Comparison of ENCODE assay signal across 8 cellular contexts in the genomic region with DNA sequence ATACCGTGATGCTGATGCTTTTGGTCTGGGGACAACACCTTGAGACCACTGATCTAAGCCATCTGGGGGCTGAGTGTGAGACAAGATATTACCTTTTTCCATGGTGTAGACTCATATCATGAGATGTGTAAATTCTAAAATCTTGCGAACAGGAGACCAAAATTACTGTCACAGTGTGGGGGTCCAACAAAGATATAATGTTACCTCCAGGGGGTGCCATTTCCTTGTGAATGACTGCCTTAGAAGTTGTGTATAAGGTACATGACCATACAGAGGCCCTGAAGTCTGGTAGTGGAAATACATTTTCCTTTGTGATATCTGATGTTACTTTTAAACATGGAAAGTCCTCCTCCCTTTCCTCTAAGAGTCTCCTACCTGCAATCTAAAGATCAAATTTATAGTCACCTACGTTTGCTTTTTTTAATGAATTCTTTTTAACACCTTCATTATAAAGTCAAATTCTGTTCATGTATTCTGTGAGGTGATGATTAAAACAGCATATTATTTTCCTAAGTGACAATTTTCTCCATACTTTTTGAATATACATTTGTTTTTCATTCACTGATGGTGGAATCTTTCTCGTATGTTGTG.
A peak's percentile ranks its signal among the peaks of the same experiment; 100 is the strongest.
DNase-seq lines count a peak whose midpoint lies in the region; ATAC-seq, FAIRE-seq and TF ChIP-seq lines count a peak whose summit lies in the region.

No MANE protein-coding gene starts in this region.

- FAIRE-seq in GM12891 (lab: Jason Lieb, UNC) (peak; percentile 88), HTR-8/SVneo (lab: Jason Lieb, UNC) (no peak)

- H3K27me3 ChIP-seq in A673 (replicated peaks; ENCODE audit: insufficient read depth, low read depth, low read length, poor library complexity) (no peaks in the 10 kb centered on the region), psoas muscle (ENCODE audit: insufficient read depth in 3 of 3, low read length in 2 of 3) (no peaks in the 10 kb centered on the region)

- ATAC-seq in HG03442 (IDR thresholded peaks at IDR 0.05; ENCODE audit: unreplicated experiment) (peak; percentile 52), psoas muscle (peak in 1 of 4 donors; percentile 28), GM19397 (IDR thresholded peaks at IDR 0.05; ENCODE audit: unreplicated experiment) (no peak)

- POLR2A ChIA-PET in A673 (lab: Charles Lee; ENCODE audit: low non-redundant PET) = no interaction called here

- H3K4me3 ChIP-seq in A673 (ENCODE audit: low read depth, low read length, poor library complexity, severe bottlenecking) (no peak overlapping the region), fibroblast of the aortic adventitia (ENCODE audit: low read depth, low read length) (no peak overlapping the region), psoas muscle (no peak overlapping the region)

- DNase-seq in A673 (ENCODE audit: low spot score) = peak; percentile 60
- DNase-seq in GM12891 (ENCODE audit: insufficient read length, low spot score) = no peak
- peak; percentile 46 for DNase-seq in SHP77 treated with DMSO at 0.1 percent for 48 hours (lab: John Stamatoyannopoulos, UW)
- DNase-seq in fibroblast of the aortic adventitia (ENCODE audit: low read depth) = peak; percentile 76
- no peak for DNase-seq in psoas muscle
- no peak for DNase-seq in HTR-8/SVneo (ENCODE audit: insufficient read length, low spot score)

- no peaks in the 10 kb centered on the region for H3K9me3 ChIP-seq in A673 (ENCODE audit: low read depth, low read length, poor library complexity, severe bottlenecking)
- no peaks in the 10 kb centered on the region for H3K9me3 ChIP-seq in psoas muscle

- CTCF ChIA-PET in A673 (lab: Charles Lee) = no interaction called here

- H3K36me3 ChIP-seq in A673 (ENCODE audit: insufficient read depth, low read length, poor library complexity, severe bottlenecking) (no peaks in the 10 kb centered on the region), psoas muscle (ENCODE audit: insufficient read depth in 1 of 2, low read depth in 1 of 2) (no peaks in the 10 kb centered on the region)

- TF ChIP-seq CTCF in A673 (conservative IDR thresholded peaks at IDR 0.05; ENCODE audit: low read depth, low read length) (peak; percentile 60), fibroblast of the aortic adventitia (IDR thresholded peaks at IDR 0.05; ENCODE audit: insufficient read depth, low read length) (peak; percentile 50), psoas muscle (IDR thresholded peaks at IDR 0.05) (peak; percentile 24)

- no TSS peak for BruUV-seq in A673 (replicated peaks; lab: Mats Ljungman, UMichigan)

- 91 to 96% (median 94%) methylated on average over 4 of the region's 4 CpGs for WGBS in psoas muscle, 3 donors

- no peaks in the 10 kb centered on the region for H3K4me1 ChIP-seq in A673 (ENCODE audit: insufficient read depth, low read length, poor library complexity, severe bottlenecking)
- no peaks in the 10 kb centered on the region for H3K4me1 ChIP-seq in psoas muscle

- intact Hi-C loops in A673 (cut with micrococcal nuclease; ENCODE audit: unreplicated experiment) (loop anchor here (2.0 to 5.0 kb wide), 3 partner anchors 146 to 1233 kb away; no protein-coding TSS in a partner anchor), psoas muscle (cut with DNase I) (loop anchor here (5.0 kb wide), 2 partner anchors 1226 to 1231 kb away; no protein-coding TSS in a partner anchor)

- H3K27ac ChIP-seq in A673 (ENCODE audit: low read depth, low read length, poor library complexity, severe bottlenecking) (no peak overlapping the region), psoas muscle (no peak overlapping the region)

- no peak for TF ChIP-seq POLR2A in GM12891 (IDR thresholded peaks at IDR 0.05; ENCODE audit: low read depth, low read length)

TF ChIP-seq in GM12891, 5 proteins besides CTCF, POLR2A, EP300 and RAD21:
- no peak for TF ChIP-seq SPI1 (IDR thresholded peaks at IDR 0.05; ENCODE audit: low read depth, low read length)
- no peak for TF ChIP-seq POU2F2 (IDR thresholded peaks at IDR 0.05; ENCODE audit: low read depth, low read length)
- no peak for TF ChIP-seq TAF1 (IDR thresholded peaks at IDR 0.05; ENCODE audit: low read depth, low read length)
- TF ChIP-seq POLR2AphosphoS5 (IDR thresholded peaks at IDR 0.05; ENCODE audit: low read depth, low read length) = no peak
- no peak for TF ChIP-seq PAX5 (IDR thresholded peaks at IDR 0.05; ENCODE audit: insufficient read depth, low read length, severe bottlenecking)

Comparison
In these comparisons a context has a peak if more than half of its experiments do, and no peak if none do; other contexts are left out.
1. DNase-seq: peak in A673 (single experiment), SHP77 treated with DMSO at 0.1 percent for 48 hours (single experiment) and fibroblast of the aortic adventitia (single experiment); none in GM12891 (single experiment), psoas muscle (0 of 2) and HTR-8/SVneo (single experiment).
2. Peak in every context shown above with its lines, with median percentiles within 50 percentile points of each other: CTCF ChIP-seq.